ENCODE assay signal across 1 cellular context in genomic region chr2:26840937-26841610, GRCh38.
TF ChIP-seq lines count a peak whose summit lies in the region.

No MANE protein-coding gene starts in this region.

TF ChIP-seq in K562, 482 proteins besides CTCF, POLR2A, EP300 and RAD21:
- TF ChIP-seq SP2 (IDR thresholded peaks at IDR 0.05; ENCODE audit: extremely low read depth, low read depth, low read length, poor library complexity, severe bottlenecking) (no peak), RNF2 (IDR thresholded peaks at IDR 0.05) (no peak), MTF1 (CRISPR knock-in tag; IDR thresholded peaks at IDR 0.05; ENCODE audit: borderline replicate concordance) (no peak), ZNF121 (CRISPR knock-in tag; conservative IDR thresholded peaks at IDR 0.05) (no peak), ARID2 (IDR thresholded peaks at IDR 0.05) (no peak)
- TF ChIP-seq, protein P1, sequence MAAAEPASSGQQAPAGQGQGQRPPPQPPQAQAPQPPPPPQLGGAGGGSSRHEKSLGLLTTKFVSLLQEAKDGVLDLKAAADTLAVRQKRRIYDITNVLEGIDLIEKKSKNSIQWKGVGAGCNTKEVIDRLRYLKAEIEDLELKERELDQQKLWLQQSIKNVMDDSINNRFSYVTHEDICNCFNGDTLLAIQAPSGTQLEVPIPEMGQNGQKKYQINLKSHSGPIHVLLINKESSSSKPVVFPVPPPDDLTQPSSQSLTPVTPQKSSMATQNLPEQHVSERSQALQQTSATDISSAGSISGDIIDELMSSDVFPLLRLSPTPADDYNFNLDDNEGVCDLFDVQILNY (CRISPR knock-in tag; IDR thresholded peaks at IDR 0.05) = no peak
- TF ChIP-seq, protein P2, sequence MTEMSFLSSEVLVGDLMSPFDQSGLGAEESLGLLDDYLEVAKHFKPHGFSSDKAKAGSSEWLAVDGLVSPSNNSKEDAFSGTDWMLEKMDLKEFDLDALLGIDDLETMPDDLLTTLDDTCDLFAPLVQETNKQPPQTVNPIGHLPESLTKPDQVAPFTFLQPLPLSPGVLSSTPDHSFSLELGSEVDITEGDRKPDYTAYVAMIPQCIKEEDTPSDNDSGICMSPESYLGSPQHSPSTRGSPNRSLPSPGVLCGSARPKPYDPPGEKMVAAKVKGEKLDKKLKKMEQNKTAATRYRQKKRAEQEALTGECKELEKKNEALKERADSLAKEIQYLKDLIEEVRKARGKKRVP (CRISPR knock-in tag; IDR thresholded peaks at IDR 0.05) = no peak
